In genomic region chr17:65324977-65325376, GRCh38 we compare ENCODE assay signal across 21 cellular contexts.
DNase-seq lines count a peak whose midpoint lies in the region; ATAC-seq and TF ChIP-seq lines count a peak whose summit lies in the region.
"Had no signal": no experiment of that assay in that cellular context is flagged by ENCODE, and none has a peak within 500 bp of the region (broad histone marks: within the 10 kb centered on the region; RNA-seq: fewer than 3 reads in every experiment).

No MANE protein-coding gene starts in this region.

- H4K91ac ChIP-seq in H9 (ENCODE audit: insufficient read length, low read depth, low read length) = no peak overlapping the region

- H3K36me3 ChIP-seq in ovary = no peaks in the 10 kb centered on the region
- H3K36me3 ChIP-seq in aorta (ENCODE audit: control insufficient read depth in 1 of 2, insufficient read depth in 2 of 2, low read length in 1 of 2) = no peaks in the 10 kb centered on the region
- H3K36me3 ChIP-seq: spleen, stomach had no signal

- no peak for TF ChIP-seq EP300 in ovary (IDR thresholded peaks at IDR 0.05)

- H3K9ac ChIP-seq in H9 (ENCODE audit: extremely low read depth, insufficient read length, low read length) = no peak overlapping the region

- H4K5ac ChIP-seq in H9 (ENCODE audit: insufficient read length, low read depth, low read length) = no peak overlapping the region

- H3K4ac ChIP-seq in H9 (ENCODE audit: low read depth, low read length) = no peak overlapping the region

- H3K9me3 ChIP-seq in ovary = no peaks in the 10 kb centered on the region
- no peaks in the 10 kb centered on the region for H3K9me3 ChIP-seq in aorta (ENCODE audit: control insufficient read depth, low read length)
- H3K9me3 ChIP-seq in H9 (ENCODE audit: control insufficient read depth, low read depth, low read length) = no peaks in the 10 kb centered on the region
- H3K9me3 ChIP-seq: spleen, stomach had no signal

- no peak overlapping the region for H3K4me3 Mint-ChIP-seq in H9
- H3K4me3 Mint-ChIP-seq: activated naive CD8-positive, alpha-beta T cell; HFFc6; mesothelial cell of epicardium; nephron progenitor cell; T-cell had no signal

- H2BK12ac ChIP-seq in H9 (ENCODE audit: insufficient read length, low read depth, low read length) = no peak overlapping the region

- no peak for TF ChIP-seq CTCF in fibroblast of villous mesenchyme (IDR thresholded peaks at IDR 0.05; ENCODE audit: insufficient read depth, low read depth, low read length)
- TF ChIP-seq CTCF in ovary (IDR thresholded peaks at IDR 0.05) = no peak
- TF ChIP-seq CTCF in H9 (conservative IDR thresholded peaks at IDR 0.05) = no peak

- no peak for TF ChIP-seq POLR2A in ovary (IDR thresholded peaks at IDR 0.05)

- ATAC-seq in Right ventricle myocardium superior (ENCODE audit: poor library complexity) (peak; percentile 96), aorta (ENCODE audit: low FRiP score) (peak; percentile 60), GM18517 (IDR thresholded peaks at IDR 0.05; ENCODE audit: unreplicated experiment) (no peak), left lobe of liver (no peak)
- ATAC-seq: T-cell had no signal

- H3K4me2 ChIP-seq in H9 (ENCODE audit: insufficient read depth, insufficient read length, low read length) = no peak overlapping the region

- no peaks in the 10 kb centered on the region for H3K23me2 ChIP-seq in H9 (ENCODE audit: insufficient read length, low read depth, low read length, poor library complexity, severe bottlenecking)

- no peaks in the 10 kb centered on the region for H3K79me2 ChIP-seq in H9 (ENCODE audit: insufficient read depth, low read length)

- H3K18ac ChIP-seq in H9 (ENCODE audit: insufficient read length, low read depth, low read length) = no peak overlapping the region

- H2BK120ac ChIP-seq in H9 (ENCODE audit: low read depth, low read length, poor library complexity, severe bottlenecking) = no peak overlapping the region

- no peaks in the 10 kb centered on the region; the same call in 1 of the 2 replicates for H3K27me3 Mint-ChIP-seq in H9 (ENCODE audit: low read depth)
- H3K27me3 Mint-ChIP-seq: activated naive CD8-positive, alpha-beta T cell; progenitor cell of endocrine pancreas had no signal

- no peak overlapping the region for H3T11ph ChIP-seq in H9 (ENCODE audit: low read length)

- no peaks in the 10 kb centered on the region for H3K27me3 ChIP-seq in ovary
- H3K27me3 ChIP-seq in aorta (ENCODE audit: control insufficient read depth in 1 of 2, insufficient read depth in 2 of 2, low read length in 1 of 2) = no peaks in the 10 kb centered on the region
- H3K27me3 ChIP-seq in H9 (ENCODE audit: insufficient read depth, low read length) = no peaks in the 10 kb centered on the region
- H3K27me3 ChIP-seq: stomach had no signal

- H3K4me3 ChIP-seq in fibroblast of villous mesenchyme (ENCODE audit: low read depth, low read length) = no peak overlapping the region
- no peak overlapping the region for H3K4me3 ChIP-seq in ovary
- H3K4me3 ChIP-seq in aorta (ENCODE audit: low read length in 2 of 2) = no peak overlapping the region
- H3K4me3 ChIP-seq: spleen, stomach had no signal

- peaks cover 0 to 2% (median 0%) of the 10 kb centered on the region in 3 experiments; a peak in 1 of 7 replicates for H3K36me3 Mint-ChIP-seq in H9 (ENCODE audit: insufficient read depth in 1 of 3, low read depth in 3 of 3)
- H3K36me3 Mint-ChIP-seq: activated naive CD8-positive, alpha-beta T cell; mesothelial cell of epicardium; T-cell had no signal

- H3K9me3 Mint-ChIP-seq in H9 = peaks cover 0 to 2% of the 10 kb centered on the region in 2 experiments; a peak in 1 of 5 replicates
- H3K9me3 Mint-ChIP-seq: nephron progenitor cell had no signal

- intact Hi-C loops in Right ventricle myocardium superior (cut with DNase I) = no loop called here
- intact Hi-C loops in cardiac septum (cut with DNase I) = no loop called here
- intact Hi-C loops in ovary (cut with DNase I) = no loop called here
- intact Hi-C loops in aorta (cut with DNase I) = no loop called here

- H3K4me1 ChIP-seq in ovary (ENCODE audit: insufficient read depth) (peaks cover 8% of the 10 kb centered on the region), aorta (ENCODE audit: control insufficient read depth in 1 of 2, insufficient read depth in 2 of 2, low read length in 2 of 2) (no peaks in the 10 kb centered on the region), H9 (ENCODE audit: insufficient read depth, low read length) (no peaks in the 10 kb centered on the region)
- H3K4me1 ChIP-seq: spleen, stomach had no signal

- no peaks in the 10 kb centered on the region for H3K79me1 ChIP-seq in H9 (ENCODE audit: insufficient read depth, low read depth, low read length, poor library complexity, severe bottlenecking)

- H2BK15ac ChIP-seq in H9 (ENCODE audit: low read depth, low read length) = no peak overlapping the region

- H3K27ac ChIP-seq in ovary = no peak overlapping the region
- no peak overlapping the region for H3K27ac ChIP-seq in aorta (ENCODE audit: low read depth in 1 of 2, low read length in 2 of 2)
- no peak overlapping the region for H3K27ac ChIP-seq in H9 (ENCODE audit: insufficient read length, low read depth, low read length)
- H3K27ac ChIP-seq: stomach had no signal

- no peak overlapping the region for H4K8ac ChIP-seq in H9 (replicated peaks; ENCODE audit: insufficient read length, low read depth, low read length)

- no peak overlapping the region for H2AFZ ChIP-seq in H9 (ENCODE audit: low read length)

- no peak overlapping the region for H2BK5ac ChIP-seq in H9 (ENCODE audit: insufficient read length, low read length)

- H3K4me1 Mint-ChIP-seq in H9 = no peaks in the 10 kb centered on the region
- H3K4me1 Mint-ChIP-seq: mesothelial cell of epicardium, T-cell had no signal

- H3K27ac Mint-ChIP-seq in H9 = no peak overlapping the region
- H3K27ac Mint-ChIP-seq: activated naive CD8-positive, alpha-beta T cell; HFFc6; mesothelial cell of epicardium; nephron progenitor cell; progenitor cell of endocrine pancreas; T-cell had no signal

- no peak overlapping the region for H3K14ac ChIP-seq in H9 (ENCODE audit: insufficient read depth, low read length)

- no peak overlapping the region for H2AK5ac ChIP-seq in H9 (ENCODE audit: insufficient read length, low read length)

- H2BK20ac ChIP-seq in H9 (ENCODE audit: low read depth, low read length, poor library complexity, severe bottlenecking) = no peak overlapping the region

- no peak overlapping the region for H3K23ac ChIP-seq in H9 (ENCODE audit: insufficient read length, low read depth, low read length)

- no peak overlapping the region for H3K56ac ChIP-seq in H9 (ENCODE audit: insufficient read length, low read depth, low read length)

- WGBS in ovary, 3 donors = 9 to 13% (median 11%) methylated on average over 2 of the region's 2 CpGs
- 48 to 49% methylated on average over 2 of the region's 2 CpGs for WGBS in aorta, 2 donors
- WGBS in H9 (ENCODE audit: extremely low coverage, insufficient read length, low lambda C conversion rate) = no CpG with 5 or more reads among the region's 2 CpGs

- DNase-seq in Right ventricle myocardium superior = no peak
- no peak for DNase-seq in cardiac septum (ENCODE audit: low spot score)
- peak; percentile 50 for DNase-seq in fibroblast of villous mesenchyme (ENCODE audit: low read depth)
- peak in 4 of 5 donors; percentile 26 to 45 (median 42) for DNase-seq in ovary
- no peak for DNase-seq in aorta
- DNase-seq in H9 = no peak
- DNase-seq in left lobe of liver (ENCODE audit: low spot score) = no peak
- DNase-seq: 8988T; HFFc6; kidney glomerular epithelial cell; NCI-H2171; NCI-H748 treated with DMSO at 0.1 percent for 48 hours; nephron progenitor cell; spleen; stimulated activated CD4-positive, alpha-beta T cell treated with anti-CD3 and anti-CD28 coated beads, Interleukin-4, amount 100 ng/mL, for 4 hours; stomach; T-cell had no signal

- no peaks in the 10 kb centered on the region for H4K20me1 ChIP-seq in H9 (ENCODE audit: control insufficient read depth, insufficient read depth, insufficient read length)

Comparison
In these comparisons a context has a peak if more than half of its experiments do, and no peak if none do; other contexts are left out.
1. ATAC-seq: peak in Right ventricle myocardium superior (single experiment) and aorta (single experiment); none in GM18517 (single experiment) and left lobe of liver (single experiment).
2. DNase-seq: peak in fibroblast of villous mesenchyme (single experiment) and ovary (4 of 5); none in Right ventricle myocardium superior (single experiment), cardiac septum (single experiment), aorta (0 of 2), H9 (single experiment) and left lobe of liver (single experiment).